In genomic region chr3:137642831-137643230, GRCh38 we compare ENCODE assay signal across 1 cellular context.
TF ChIP-seq lines count a peak whose summit lies in the region.

No MANE protein-coding gene starts in this region.

TF ChIP-seq in WTC11, 78 proteins besides CTCF, POLR2A, EP300 and RAD21 (continued from another document):
- TF ChIP-seq ERG (CRISPR knock-in tag; IDR thresholded peaks at IDR 0.05) (no peak), TP53 (CRISPR knock-in tag; IDR thresholded peaks at IDR 0.05) (no peak)
